Comparison of ENCODE assay signal across 30 cellular contexts in the genomic region with DNA sequence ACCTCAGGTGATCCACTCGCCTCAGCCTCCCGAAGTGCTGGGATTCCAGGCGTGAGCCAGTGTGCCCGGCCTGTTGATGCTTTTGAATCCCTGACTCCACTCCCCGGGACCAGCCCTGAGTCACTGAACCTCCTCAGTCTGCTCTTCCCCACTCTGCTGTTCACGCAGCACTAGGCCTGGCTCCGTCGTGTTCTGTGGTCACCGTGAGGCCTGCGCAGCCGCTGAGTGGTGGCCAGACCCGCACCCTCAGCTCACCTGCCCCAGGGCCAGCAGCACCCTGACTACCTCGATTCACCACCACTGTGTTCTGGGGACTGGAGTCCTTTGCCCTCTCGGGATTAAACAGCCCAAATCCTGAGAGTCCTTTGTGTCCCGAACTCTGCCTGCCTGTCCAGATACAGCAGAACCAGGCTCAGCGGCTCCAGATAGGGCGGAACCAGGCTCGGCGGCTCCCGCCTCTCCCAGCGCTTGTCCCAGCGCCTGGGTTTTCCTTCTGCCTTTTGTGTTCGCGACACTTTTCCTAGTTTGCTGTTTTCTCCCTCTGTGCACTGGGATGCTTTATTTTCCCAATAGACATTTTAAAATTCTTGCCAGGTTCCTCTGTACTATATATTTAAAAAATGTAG.
"Had no signal": no experiment of that assay in that cellular context is flagged by ENCODE, and none has a peak within 500 bp of the region (broad histone marks: within the 10 kb centered on the region; RNA-seq: fewer than 3 reads in every experiment).

No MANE protein-coding gene starts in this region.

- H3K27ac Mint-ChIP-seq: activated CD4-positive, alpha-beta T cell treated with anti-CD3 and anti-CD28 coated beads, Interleukin-2, amount 10 ng/mL, durations not matched to agents 24 days and 14 days; activated CD8-positive, alpha-beta T cell treated with anti-CD3 and anti-CD28 coated beads, Interleukin-2, amount 10 ng/mL, durations not matched to agents 7 days and 5 days; activated naive CD4-positive, alpha-beta T cell treated with anti-CD3 and anti-CD28 coated beads, Interleukin-2, amount 10 ng/mL, durations not matched to agents 7 days and 5 days; activated T-helper 2 cell treated with anti-CD3 and anti-CD28 coated beads, Interferon-gamma antibody, Interleukin-2, Interleukin-4, amounts not matched to agents 10 μg/mL and 5 μg/mL and 100 μg/mL, durations not matched to agents 14 hours and 24 hours and 36 hours; nephron; progenitor cell of endocrine pancreas; stimulated activated memory B cell treated with anti-CD40 and anti-IgM and Interleukin-4, amounts not matched to agents 10 μg/mL and 1 μg/mL and 100 μg/mL, for 72 hours; T-helper 1 cell treated with Interleukin-12 subunit alpha and Interleukin-12 subunit beta and Interleukin-4 antibody, amounts not matched to agents 30 μg/mL and 1 μg/mL, for 36 hours had no signal

- H3K4me3 ChIP-seq: ovary, right lobe of liver, skin epidermis had no signal

- H3K9me3 ChIP-seq: ovary, right lobe of liver, SK-N-SH had no signal

- H3K27ac ChIP-seq: ovary, right lobe of liver, skin epidermis, WERI-Rb-1 had no signal

- H3K36me3 ChIP-seq: ovary had no signal

- H3K9me3 Mint-ChIP-seq: activated CD4-positive, alpha-beta T cell treated with anti-CD3 and anti-CD28 coated beads, Interleukin-2, amount 10 ng/mL, durations not matched to agents 24 days and 14 days; activated naive CD4-positive, alpha-beta T cell treated with anti-CD3 and anti-CD28 coated beads, Interleukin-2, amount 10 ng/mL, durations not matched to agents 7 days and 5 days; activated naive CD8-positive, alpha-beta T cell treated with anti-CD3 and anti-CD28 coated beads, Interleukin-2, amount 50 U/mL, for 24 hours; activated T-helper 2 cell treated with anti-CD3 and anti-CD28 coated beads, Interferon-gamma antibody, Interleukin-2, Interleukin-4, amounts not matched to agents 10 μg/mL and 5 μg/mL and 100 μg/mL, durations not matched to agents 14 hours and 24 hours and 36 hours; memory B cell; nephron; stimulated activated memory B cell treated with anti-CD40 and anti-IgM and Interleukin-4, amounts not matched to agents 10 μg/mL and 1 μg/mL and 100 μg/mL, for 72 hours; T-helper 1 cell treated with Interleukin-12 subunit alpha and Interleukin-12 subunit beta and Interleukin-4 antibody, amounts not matched to agents 30 μg/mL and 1 μg/mL, for 36 hours had no signal

- H3K4me1 ChIP-seq: right lobe of liver had no signal

- H3K4me1 Mint-ChIP-seq: activated CD4-positive, alpha-beta T cell treated with anti-CD3 and anti-CD28 coated beads, Interleukin-2, amount 10 ng/mL, durations not matched to agents 24 days and 14 days; activated naive CD4-positive, alpha-beta T cell treated with anti-CD3 and anti-CD28 coated beads, Interleukin-2, amount 10 ng/mL, durations not matched to agents 7 days and 5 days; activated naive CD8-positive, alpha-beta T cell treated with anti-CD3 and anti-CD28 coated beads, Interleukin-2, amount 50 U/mL, for 24 hours; memory B cell; nephron; stimulated activated memory B cell treated with anti-CD40 and anti-IgM and Interleukin-4, amounts not matched to agents 10 μg/mL and 1 μg/mL and 100 μg/mL, for 72 hours; stimulated activated naive CD8-positive, alpha-beta T cell treated with anti-CD3 and anti-CD28 coated beads, Interleukin-15, amount 100 ng/mL, for 72 hours had no signal

- H3K27me3 Mint-ChIP-seq: activated CD4-positive, alpha-beta T cell treated with anti-CD3 and anti-CD28 coated beads, Interleukin-2, amount 10 ng/mL, durations not matched to agents 24 days and 14 days; activated naive CD4-positive, alpha-beta T cell treated with anti-CD3 and anti-CD28 coated beads, Interleukin-2, amount 10 ng/mL, durations not matched to agents 7 days and 5 days; activated naive CD8-positive, alpha-beta T cell treated with anti-CD3 and anti-CD28 coated beads, Interleukin-2, amount 50 U/mL, for 24 hours; memory B cell; progenitor cell of endocrine pancreas; stimulated activated memory B cell treated with anti-CD40 and anti-IgM and Interleukin-4, amounts not matched to agents 10 μg/mL and 1 μg/mL and 100 μg/mL, for 72 hours; stimulated activated naive CD8-positive, alpha-beta T cell treated with anti-CD3 and anti-CD28 coated beads, Interleukin-15, amount 100 ng/mL, for 72 hours had no signal

- H3K4me3 Mint-ChIP-seq: activated CD4-positive, alpha-beta T cell treated with anti-CD3 and anti-CD28 coated beads, Interleukin-2, amount 10 ng/mL, durations not matched to agents 24 days and 14 days; activated CD8-positive, alpha-beta T cell treated with anti-CD3 and anti-CD28 coated beads, Interleukin-2, amount 10 ng/mL, durations not matched to agents 7 days and 5 days; activated naive CD4-positive, alpha-beta T cell treated with anti-CD3 and anti-CD28 coated beads, Interleukin-2, amount 10 ng/mL, durations not matched to agents 7 days and 5 days; activated naive CD8-positive, alpha-beta T cell treated with anti-CD3 and anti-CD28 coated beads, Interleukin-2, amount 50 U/mL, for 24 hours; memory B cell; nephron; stimulated activated memory B cell treated with anti-CD40 and anti-IgM and Interleukin-4, amounts not matched to agents 10 μg/mL and 1 μg/mL and 100 μg/mL, for 72 hours; stimulated activated naive CD8-positive, alpha-beta T cell treated with anti-CD3 and anti-CD28 coated beads, Interleukin-15, amount 100 ng/mL, for 72 hours; T-helper 1 cell treated with Interleukin-12 subunit alpha and Interleukin-12 subunit beta and Interleukin-4 antibody, amounts not matched to agents 30 μg/mL and 1 μg/mL, for 36 hours had no signal

- DNase-seq: activated CD4-positive, alpha-beta T cell treated with anti-CD3 and anti-CD28 coated beads, Interleukin-2, amount 10 ng/mL, durations not matched to agents 24 days and 14 days; activated CD8-positive, alpha-beta T cell treated with anti-CD3 and anti-CD28 coated beads, Interleukin-2, amount 10 ng/mL, durations not matched to agents 7 days and 5 days; activated naive CD4-positive, alpha-beta T cell treated with anti-CD3 and anti-CD28 coated beads, Interleukin-2, amount 10 ng/mL, durations not matched to agents 7 days and 5 days; activated naive CD8-positive, alpha-beta T cell treated with anti-CD3 and anti-CD28 coated beads, Interleukin-2, amount 50 U/mL, for 24 hours; activated T-cell treated with anti-CD3 and anti-CD28 coated beads, Interleukin-2, amount 50 U/mL, for 1 hour; amygdala; caudate nucleus; foreskin fibroblast; head of caudate nucleus; hippocampal formation; kidney; midbrain; right lobe of liver; SK-N-SH; stimulated activated CD4-positive, alpha-beta T cell treated with anti-CD3 and anti-CD28 coated beads, Interleukin-4, amount 100 ng/mL, for 24 hours; stimulated activated naive CD8-positive, alpha-beta T cell treated with anti-CD3 and anti-CD28 coated beads, Interleukin-15, amount 100 ng/mL, for 72 hours; substantia nigra; SW 1271; T1000; WERI-Rb-1 had no signal

- ATAC-seq: activated CD4-positive, CD25-positive, alpha-beta regulatory T cell treated with anti-CD3 and anti-CD28 coated beads, Interleukin-2, amount 50 U/mL, for 24 hours; activated CD8-positive, alpha-beta T cell treated with anti-CD3 and anti-CD28 coated beads, Interleukin-2, amount 10 ng/mL, durations not matched to agents 7 days and 5 days; activated naive CD8-positive, alpha-beta T cell treated with anti-CD3 and anti-CD28 coated beads, Interleukin-2, amount 50 U/mL, for 24 hours; esophagus mucosa; stimulated activated memory B cell treated with anti-CD40 and anti-IgM and Interleukin-4, amounts not matched to agents 10 μg/mL and 1 μg/mL and 100 μg/mL, for 72 hours; stimulated activated naive CD8-positive, alpha-beta T cell treated with anti-CD3 and anti-CD28 coated beads, Interleukin-15, amount 100 ng/mL, for 72 hours had no signal

- H3K27me3 ChIP-seq: ovary, right lobe of liver had no signal
